Comparison of ENCODE assay signal across 9 cellular contexts in genomic region chr20:19890358-19891117, GRCh38.
DNase-seq lines count a peak whose midpoint lies in the region; ATAC-seq, FAIRE-seq and TF ChIP-seq lines count a peak whose summit lies in the region.
"Had no signal": no experiment of that assay in that cellular context is flagged by ENCODE, and none has a peak within 500 bp of the region (broad histone marks: within the 10 kb centered on the region; RNA-seq: fewer than 3 reads in every experiment).

No MANE protein-coding gene starts in this region.

- H3K4me1 Mint-ChIP-seq in activated CD4-positive, alpha-beta T cell treated with anti-CD3 and anti-CD28 coated beads, Interleukin-2, amount 10 ng/mL, durations not matched to agents 24 days and 14 days, result no peaks in the 10 kb centered on the region

- H3K9ac ChIP-seq in mucosa of stomach (ENCODE audit: low read length), result peak overlapping the region; percentile 33

- H3K9me3 ChIP-seq in A549 (no peaks in the 10 kb centered on the region), breast epithelium (peaks cover 0 to 3% of the 10 kb centered on the region in 2 donors), mucosa of stomach (ENCODE audit: control insufficient read depth, low read length) (no peaks in the 10 kb centered on the region)

- WGBS in A549 (ENCODE audit: missing lambda C conversion rate), result 47% methylated on average over 5 of the region's 5 CpGs

- FAIRE-seq in A549 (lab: Jason Lieb, UNC), result no peak

- H3K36me3 ChIP-seq in breast epithelium (no peaks in the 10 kb centered on the region), mucosa of stomach (ENCODE audit: control insufficient read depth, insufficient read depth, low read length) (no peaks in the 10 kb centered on the region)

- POLR2A ChIA-PET in A549 (lab: Yijun Ruan, JAX), result no interaction called here

- TF ChIP-seq CTCF in A549 (IDR thresholded peaks at IDR 0.05) (no peak), breast epithelium (IDR thresholded peaks at IDR 0.05) (no peak)

- CTCF ChIA-PET in A549 (lab: Yijun Ruan, JAX), result interaction anchor here (0.6 to 8.1 kb wide), 10 partner anchors 18 to 205 kb away, joined by 3 to 130 read pairs (median 4); no protein-coding TSS in a partner anchor

- H3K4me3 ChIP-seq in A549 (no peak overlapping the region), breast epithelium (peak overlapping the region in 2 of 3 donors; percentile 46 to 62), mucosa of stomach (ENCODE audit: low read length) (no peak overlapping the region)

- H3K27ac ChIP-seq in A549, result peak overlapping the region; percentile 92 to 97
- peak overlapping the region; percentile 94 to 95 for H3K27ac ChIP-seq in breast epithelium

- peak in 1 of 2 experiments; percentile 49 for DNase-seq in A549 (ENCODE audit: low read depth in 1 of 2, low spot score in 1 of 2)
- DNase-seq in NCI-H1436 treated with DMSO at 0.1 percent for 48 hours (lab: John Stamatoyannopoulos, UW), result peak; percentile 27
- DNase-seq in breast epithelium (ENCODE audit: low spot score in 2 of 2), result no peak
- no peak for DNase-seq in DMS114 treated with DMSO at 0.1 percent for 48 hours (lab: John Stamatoyannopoulos, UW; ENCODE audit: unreplicated experiment)
- no peak for DNase-seq in cerebellum (ENCODE audit: low spot score)
- DNase-seq in activated CD4-positive, alpha-beta T cell treated with anti-CD3 and anti-CD28 coated beads, Interleukin-2, amount 10 ng/mL, durations not matched to agents 24 days and 14 days, result no peak

- TF ChIP-seq POLR2A in A549 (IDR thresholded peaks at IDR 0.05; ENCODE audit: low read length), result no peak
- no peak for TF ChIP-seq POLR2A in breast epithelium (IDR thresholded peaks at IDR 0.05)

- H3K4me3 Mint-ChIP-seq in activated CD4-positive, alpha-beta T cell treated with anti-CD3 and anti-CD28 coated beads, Interleukin-2, amount 10 ng/mL, durations not matched to agents 24 days and 14 days, result no peak overlapping the region
- H3K4me3 Mint-ChIP-seq: natural killer cell treated with Interleukin-12 subunit alpha and Interleukin-12 subunit beta and Interleukin-15 and Interleukin-18, amount 100 ng/mL, for 72 hours had no signal

- H3K4me2 ChIP-seq in A549, result peak overlapping the region; percentile 74

- H3K27me3 ChIP-seq in breast epithelium (no peaks in the 10 kb centered on the region), mucosa of stomach (ENCODE audit: control insufficient read depth, insufficient read depth, low read length) (no peaks in the 10 kb centered on the region)

- no peak overlapping the region for H3K27ac Mint-ChIP-seq in activated CD4-positive, alpha-beta T cell treated with anti-CD3 and anti-CD28 coated beads, Interleukin-2, amount 10 ng/mL, durations not matched to agents 24 days and 14 days
- H3K27ac Mint-ChIP-seq: natural killer cell treated with Interleukin-12 subunit alpha and Interleukin-12 subunit beta and Interleukin-15 and Interleukin-18, amount 100 ng/mL, for 72 hours had no signal

- no peaks in the 10 kb centered on the region for H3K9me3 Mint-ChIP-seq in activated CD4-positive, alpha-beta T cell treated with anti-CD3 and anti-CD28 coated beads, Interleukin-2, amount 10 ng/mL, durations not matched to agents 24 days and 14 days
- H3K9me3 Mint-ChIP-seq: natural killer cell treated with Interleukin-12 subunit alpha and Interleukin-12 subunit beta and Interleukin-15 and Interleukin-18, amount 100 ng/mL, for 72 hours had no signal

- intact Hi-C loops in breast epithelium (cut with DNase I; ENCODE audit: low total_unique reads), result loop anchor here (10.0 kb wide), 1 partner anchor 114 kb away; no protein-coding TSS in a partner anchor
- intact Hi-C loops in activated CD4-positive, alpha-beta T cell treated with anti-CD3 and anti-CD28 coated beads, Interleukin-2, amount 10 ng/mL, durations not matched to agents 24 days and 14 days (cut with micrococcal nuclease), result no loop called here

- H3K36me3 Mint-ChIP-seq in activated CD4-positive, alpha-beta T cell treated with anti-CD3 and anti-CD28 coated beads, Interleukin-2, amount 10 ng/mL, durations not matched to agents 24 days and 14 days (ENCODE audit: low read depth), result no peaks in the 10 kb centered on the region
- H3K36me3 Mint-ChIP-seq: natural killer cell treated with Interleukin-12 subunit alpha and Interleukin-12 subunit beta and Interleukin-15 and Interleukin-18, amount 100 ng/mL, for 72 hours had no signal

- no peak for TF ChIP-seq EP300 in A549 (IDR thresholded peaks at IDR 0.05)

- TF ChIP-seq RAD21 in A549 (conservative IDR thresholded peaks at IDR 0.05 in 1 of 2, IDR thresholded peaks at IDR 0.05 in 1 of 2), result no peak

- H3K4me1 ChIP-seq in A549, result peaks cover 54% of the 10 kb centered on the region
- peaks cover 18 to 34% of the 10 kb centered on the region in 2 donors for H3K4me1 ChIP-seq in breast epithelium
- peaks cover 50% of the 10 kb centered on the region for H3K4me1 ChIP-seq in mucosa of stomach (ENCODE audit: control insufficient read depth, insufficient read depth, low read length)

- peaks cover 12% of the 10 kb centered on the region for H3K27me3 Mint-ChIP-seq in activated CD4-positive, alpha-beta T cell treated with anti-CD3 and anti-CD28 coated beads, Interleukin-2, amount 10 ng/mL, durations not matched to agents 24 days and 14 days

- ATAC-seq in A549 (no peak), GM18519 (IDR thresholded peaks at IDR 0.05; ENCODE audit: low FRiP score, unreplicated experiment) (no peak)
- ATAC-seq: natural killer cell treated with Interleukin-12 subunit alpha and Interleukin-12 subunit beta and Interleukin-15 and Interleukin-18, amount 100 ng/mL, for 72 hours had no signal

TF ChIP-seq in A549, 52 proteins besides CTCF, POLR2A, EP300 and RAD21:
- TF ChIP-seq MAFK (IDR thresholded peaks at IDR 0.05; ENCODE audit: partially characterized antibody), result peak; percentile 65
- no peak for TF ChIP-seq SREBF2 (IDR thresholded peaks at IDR 0.05)
- TF ChIP-seq EHF (CRISPR knock-in tag; IDR thresholded peaks at IDR 0.05), result no peak
- no peak for TF ChIP-seq EHMT2 (IDR thresholded peaks at IDR 0.05; ENCODE audit: low read depth)

Comparison
In these comparisons a context has a peak if more than half of its experiments do, and no peak if none do; other contexts are left out.
1. H3K4me3 ChIP-seq: peak in breast epithelium (2 of 3); none in A549 (single experiment) and mucosa of stomach (single experiment).